ENCODE assay signal across 10 cellular contexts in the genomic region with DNA sequence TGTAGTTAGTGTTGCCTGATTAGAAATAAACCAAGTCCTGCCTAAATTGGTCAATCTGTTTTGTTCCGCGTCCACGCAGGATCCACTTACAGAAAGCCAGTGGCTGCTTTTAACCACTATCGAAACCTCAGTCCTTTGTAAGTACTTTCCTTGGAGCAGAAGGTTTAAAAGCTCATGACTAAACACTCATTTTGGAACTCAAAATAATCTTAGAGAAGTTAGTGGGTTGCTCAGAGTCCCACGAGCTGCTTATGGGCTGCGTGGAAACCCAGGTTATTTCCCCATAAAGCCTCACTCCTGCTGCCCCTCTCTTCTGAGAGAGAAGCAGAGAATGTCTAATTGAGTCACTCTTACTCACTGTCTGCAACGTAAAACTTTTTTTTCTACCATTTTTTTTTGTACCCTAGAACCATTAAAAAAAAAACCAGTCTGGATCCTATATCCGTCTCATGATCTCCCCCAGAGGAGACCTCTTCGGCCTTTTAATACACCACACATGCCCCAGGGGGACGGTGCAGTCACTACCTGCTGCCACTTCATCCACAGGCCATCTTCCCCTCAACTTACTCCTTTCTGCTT. TPM values are rescaled to one million over a fixed set of nuclear protein-coding genes. Genes with fewer than 3 reads are reported as not detected.
A peak's percentile ranks its signal among the peaks of the same experiment; 100 is the strongest.
DNase-seq lines count a peak whose midpoint lies in the region; ATAC-seq and TF ChIP-seq lines count a peak whose summit lies in the region.
"Had no signal": no experiment of that assay in that cellular context is flagged by ENCODE, and none has a peak within 500 bp of the region (broad histone marks: within the 10 kb centered on the region; RNA-seq: fewer than 3 reads in every experiment).

No MANE protein-coding gene starts in this region.

- DNase-seq in GM10266 (ENCODE audit: extremely low spot score) = peak; percentile 37
- peak; percentile 42 to 54 for DNase-seq in foreskin fibroblast
- no peak for DNase-seq in substantia nigra (lab: John Stamatoyannopoulos, UW)
- no peak for DNase-seq in stimulated activated CD4-positive, alpha-beta T cell treated with anti-CD3 and anti-CD28 coated beads, Interleukin-1b, Interleukin-23, amount 100 ng/mL, for 48 hours
- no peak for DNase-seq in colonic mucosa
- no peak for DNase-seq in NCI-H146 treated with DMSO at 0.1 percent for 48 hours (lab: John Stamatoyannopoulos, UW; ENCODE audit: unreplicated experiment)
- DNase-seq: gastrocnemius medialis; stimulated activated CD4-positive, alpha-beta T cell treated with anti-CD3 and anti-CD28 coated beads, Interleukin-2, amount 100 ng/mL, for 48 hours had no signal

- H3K9ac ChIP-seq in colonic mucosa (ENCODE audit: low read depth in 2 of 2, low read length in 2 of 2) = no peak overlapping the region

- no peak overlapping the region for H3K4me3 ChIP-seq in foreskin fibroblast (ENCODE audit: low read depth in 1 of 2, low read length in 2 of 2)
- no peak overlapping the region for H3K4me3 ChIP-seq in colonic mucosa
- H3K4me3 ChIP-seq: gastrocnemius medialis had no signal

- ATAC-seq in GM21528 (IDR thresholded peaks at IDR 0.05; ENCODE audit: low FRiP score, unreplicated experiment) (peak; percentile 64), HG03521 (IDR thresholded peaks at IDR 0.05; ENCODE audit: unreplicated experiment) (peak; percentile 43)
- ATAC-seq: gastrocnemius medialis had no signal

- intact Hi-C loops in colonic mucosa (cut with DNase I) = no loop called here

- H3K36me3 ChIP-seq in colonic mucosa = no peaks in the 10 kb centered on the region
- H3K36me3 ChIP-seq: gastrocnemius medialis had no signal

- no peaks in the 10 kb centered on the region for H3K4me1 ChIP-seq in colonic mucosa
- H3K4me1 ChIP-seq: gastrocnemius medialis had no signal

- TF ChIP-seq CTCF in GM10266 (IDR thresholded peaks at IDR 0.05; ENCODE audit: control insufficient read depth, insufficient read depth, low read depth, missing control alignments) = no peak
- no peak for TF ChIP-seq CTCF in foreskin fibroblast (IDR thresholded peaks at IDR 0.05; ENCODE audit: low read depth, low read length)
- no peak for TF ChIP-seq CTCF in colonic mucosa (IDR thresholded peaks at IDR 0.05)

- no peaks in the 10 kb centered on the region for H3K27me3 ChIP-seq in colonic mucosa

- H3K27ac ChIP-seq in substantia nigra (ENCODE audit: low read depth, low read length, poor library complexity, severe bottlenecking) (no peak overlapping the region), colonic mucosa (no peak overlapping the region)
- H3K27ac ChIP-seq: gastrocnemius medialis had no signal

- no peaks in the 10 kb centered on the region for H3K9me3 ChIP-seq in colonic mucosa
- H3K9me3 ChIP-seq: gastrocnemius medialis had no signal

RNA-seq across cellular contexts. Expression of a gene that starts 7.5 kb away (rescaled TPM):
- total RNA-seq in colonic mucosa = 1 to 10 TPM; 4.2 to 5.5 TPM

Comparison
In these comparisons a context has a peak if more than half of its experiments do, and no peak if none do; other contexts are left out.
1. DNase-seq: peak in GM10266 (single experiment) and foreskin fibroblast (2 of 2); none in substantia nigra (0 of 49), stimulated activated CD4-positive, alpha-beta T cell treated with anti-CD3 and anti-CD28 coated beads, Interleukin-1b, Interleukin-23, amount 100 ng/mL, for 48 hours (single experiment), colonic mucosa (single experiment) and NCI-H146 treated with DMSO at 0.1 percent for 48 hours (single experiment).